In genomic region chr18:41227993-41228392, GRCh38 we compare ENCODE assay signal across 2 cellular contexts.
TF ChIP-seq lines count a peak whose summit lies in the region.

No MANE protein-coding gene starts in this region.

TF ChIP-seq in A549, 52 proteins besides CTCF, POLR2A, EP300 and RAD21 (continued from another document):
- no peak for TF ChIP-seq PBX3 (IDR thresholded peaks at IDR 0.05)

TF ChIP-seq in GM23338, 12 proteins besides CTCF, POLR2A, EP300 and RAD21 (continued from another document):
- TF ChIP-seq ZNF462 (CRISPR knock-in tag; IDR thresholded peaks at IDR 0.05) = no peak
